ENCODE assay signal across 9 cellular contexts in the genomic region with DNA sequence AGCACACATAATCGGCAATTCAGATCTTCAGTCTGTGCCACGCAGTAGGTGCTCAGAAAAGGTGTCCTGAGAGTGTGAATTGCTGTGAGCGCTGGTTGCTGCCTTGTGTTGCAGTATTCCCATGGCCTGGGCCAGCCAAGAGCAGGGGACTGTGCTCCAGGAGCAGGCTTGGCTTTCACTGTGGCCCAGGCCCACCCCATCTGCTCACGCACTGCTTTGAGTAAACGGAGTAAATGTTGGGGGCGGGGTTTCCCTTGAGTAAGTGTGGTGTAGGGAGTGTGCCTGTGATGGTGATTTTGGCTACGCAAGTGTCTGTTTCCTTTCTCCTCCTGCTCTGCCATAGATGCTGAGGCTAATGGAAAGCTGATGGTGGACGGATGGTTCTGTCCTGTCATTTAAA. TPM values are rescaled to one million over a fixed set of nuclear protein-coding genes. Genes with fewer than 3 reads are reported as not detected.
DNase-seq lines count a peak whose midpoint lies in the region; ATAC-seq and TF ChIP-seq lines count a peak whose summit lies in the region.
"Had no signal": no experiment of that assay in that cellular context is flagged by ENCODE, and none has a peak within 500 bp of the region (broad histone marks: within the 10 kb centered on the region; RNA-seq: fewer than 3 reads in every experiment).

No MANE protein-coding gene starts in this region.

- in situ Hi-C loops in GM23248 (cut with MboI) = no loop called here

- H3K27me3 ChIP-seq in GM23248 (replicated peaks; ENCODE audit: insufficient read depth) = no peaks in the 10 kb centered on the region
- no peaks in the 10 kb centered on the region for H3K27me3 ChIP-seq in foreskin keratinocyte
- H3K27me3 ChIP-seq in smooth muscle cell (ENCODE audit: low read depth) = no peaks in the 10 kb centered on the region
- no peaks in the 10 kb centered on the region for H3K27me3 ChIP-seq in dorsolateral prefrontal cortex

- H3K4me2 ChIP-seq in GM23248 (ENCODE audit: unreplicated experiment) = peak overlapping the region; percentile 97
- peak overlapping the region; percentile 96 for H3K4me2 ChIP-seq in smooth muscle cell

- H3K27ac ChIP-seq in GM23248 (peak overlapping the region; percentile 96), foreskin keratinocyte (peak overlapping the region; percentile 85), smooth muscle cell (ENCODE audit: low read depth) (peak overlapping the region; percentile 94), dorsolateral prefrontal cortex (peak overlapping the region in 15 of 59 donors; percentile 4 to 90 (median 55))

- 77 to 82% methylated on average over 7 to 8 of the region's 8 CpGs for WGBS in GM23248 (ENCODE audit: low coverage in 1 of 2, low lambda C conversion rate in 2 of 2, missing lambda C conversion rate in 2 of 2), 2 experiments
- 80% methylated on average over 8 of the region's 8 CpGs for WGBS in smooth muscle cell (ENCODE audit: low lambda C conversion rate)

- intact Hi-C loops in dorsolateral prefrontal cortex (cut with DNase I) = no loop called here

- H3K79me2 ChIP-seq in GM23248 (ENCODE audit: insufficient read depth) (peaks cover 96% of the 10 kb centered on the region), smooth muscle cell (ENCODE audit: low read depth) (peaks cover 84% of the 10 kb centered on the region)

- no peak for ATAC-seq in foreskin keratinocyte

- DNase-seq in GM23248 = no peak
- DNase-seq in OCI-M1 (lab: John Stamatoyannopoulos, UW) = peak; percentile 53
- no peak for DNase-seq in foreskin keratinocyte
- no peak for DNase-seq in smooth muscle cell (lab: John Stamatoyannopoulos, UW; ENCODE audit: unreplicated experiment)
- DNase-seq in dorsolateral prefrontal cortex = no peak
- DNase-seq in stimulated activated CD4-positive, alpha-beta T cell treated with anti-CD3 and anti-CD28 coated beads, Interleukin-2, amount 100 ng/mL, for 24 hours = no peak
- no peak for DNase-seq in effector CD4-positive, alpha-beta T cell
- DNase-seq: cortex of kidney, T-helper 9 cell had no signal

- H3K4me3 ChIP-seq in GM23248 = peak overlapping the region; percentile 88; the same call in 1 of the 2 replicates
- no peak overlapping the region for H3K4me3 ChIP-seq in smooth muscle cell
- peak overlapping the region in 25 of 59 donors; percentile 4 to 94 (median 87) for H3K4me3 ChIP-seq in dorsolateral prefrontal cortex

- H3K9me3 ChIP-seq in GM23248 (ENCODE audit: low read depth) (no peaks in the 10 kb centered on the region), smooth muscle cell (replicated peaks; ENCODE audit: low read depth) (no peaks in the 10 kb centered on the region)

- H3F3A ChIP-seq in GM23248 (ENCODE audit: insufficient read depth) = peaks cover 16% of the 10 kb centered on the region
- no peaks in the 10 kb centered on the region for H3F3A ChIP-seq in smooth muscle cell (ENCODE audit: low read depth)

- H3K4me1 ChIP-seq in GM23248 (ENCODE audit: insufficient read depth) (peaks cover 24% of the 10 kb centered on the region), foreskin keratinocyte (peaks cover 7% of the 10 kb centered on the region), smooth muscle cell (ENCODE audit: low read depth) (peaks cover 18% of the 10 kb centered on the region)

- H3K36me3 ChIP-seq in GM23248 (ENCODE audit: low read depth) (peaks cover 7% of the 10 kb centered on the region), smooth muscle cell (ENCODE audit: low read depth) (peaks cover 8% of the 10 kb centered on the region)

- no peaks in the 10 kb centered on the region for H3K9me2 ChIP-seq in GM23248 (ENCODE audit: insufficient read depth)

- TF ChIP-seq CTCF in foreskin keratinocyte (conservative IDR thresholded peaks at IDR 0.05) (no peak), smooth muscle cell (IDR thresholded peaks at IDR 0.05; ENCODE audit: borderline replicate concordance, insufficient read depth, poor library complexity, severe bottlenecking) (no peak), dorsolateral prefrontal cortex (IDR thresholded peaks at IDR 0.05 in 54 of 56, conservative IDR thresholded peaks at IDR 0.05 in 2 of 56; ENCODE audit: low read depth in 1 of 56, partially characterized antibody in 56 of 56) (no peak)

- H2AFZ ChIP-seq in GM23248 (no peak overlapping the region), smooth muscle cell (ENCODE audit: low read depth) (no peak overlapping the region)

- H4K20me1 ChIP-seq in GM23248 (ENCODE audit: insufficient read depth) (peaks cover 20% of the 10 kb centered on the region; the same call in 1 of the 2 replicates), smooth muscle cell (ENCODE audit: low read depth) (peaks cover 58% of the 10 kb centered on the region)

- H3K9ac ChIP-seq in GM23248 = peak overlapping the region; percentile 99
- H3K9ac ChIP-seq in smooth muscle cell (ENCODE audit: low read depth) = peak overlapping the region; percentile 65

RNA-seq across cellular contexts. Expression of gene CTTN, which starts 2.3 kb away (rescaled TPM):
- 249 and 315 TPM in 2 replicates for total RNA-seq in GM23248 (2014; rRNA removed; shearing (Covaris generic))
- polyA plus RNA-seq in GM23248 (2016; fragmentation: Nextera tagmentation; extraction: Ambion mirVana) = 267 and 268 TPM in 2 replicates
- 256 and 264 TPM in 2 replicates for total RNA-seq in foreskin keratinocyte
- polyA plus RNA-seq in foreskin keratinocyte = 134 and 144 TPM in 2 replicates
- 136 and 173 TPM in 2 replicates for total RNA-seq in smooth muscle cell
- 64.7 and 112 TPM in 2 replicates for polyA plus RNA-seq in smooth muscle cell
- 100 to 1,000 TPM; 183 to 372 (median 269) TPM for total RNA-seq in dorsolateral prefrontal cortex
